10 cellular contexts compared by ENCODE assay signal in genomic region chr1:115839706-115840095, GRCh38. TPM values are rescaled to one million over a fixed set of nuclear protein-coding genes. Genes with fewer than 3 reads are reported as not detected.
DNase-seq lines count a peak whose midpoint lies in the region; ATAC-seq, FAIRE-seq and TF ChIP-seq lines count a peak whose summit lies in the region.
"Had no signal": no experiment of that assay in that cellular context is flagged by ENCODE, and none has a peak within 500 bp of the region (broad histone marks: within the 10 kb centered on the region; RNA-seq: fewer than 3 reads in every experiment).

No MANE protein-coding gene starts in this region.

- no TSS peak for BruUV-seq in A673 (replicated peaks; lab: Mats Ljungman, UMichigan)

- no peak for ATAC-seq in HG02884 (IDR thresholded peaks at IDR 0.05; ENCODE audit: unreplicated experiment)

- no peaks in the 10 kb centered on the region for H3K9me3 ChIP-seq in A673 (ENCODE audit: low read depth, low read length, poor library complexity, severe bottlenecking)
- no peaks in the 10 kb centered on the region for H3K9me3 ChIP-seq in muscle layer of colon (ENCODE audit: low read length)
- no peaks in the 10 kb centered on the region for H3K9me3 ChIP-seq in effector memory CD4-positive, alpha-beta T cell (ENCODE audit: control insufficient read depth, low read length)

- DNase-seq in A673 (ENCODE audit: low spot score) (no peak), HFF-Myc (ENCODE audit: extremely low read depth, low read depth) (no peak), chondrocyte (ENCODE audit: low spot score) (no peak), HTR-8/SVneo (ENCODE audit: insufficient read length, low spot score) (no peak), NCI-H1930 (lab: John Stamatoyannopoulos, UW) (no peak)
- no peak for DNase-seq in effector memory CD4-positive, alpha-beta T cell
- DNase-seq: activated B cell treated with CpG ODN at 0.5 μM for 24 hours had no signal

- H3K36me3 ChIP-seq in A673 (ENCODE audit: insufficient read depth, low read length, poor library complexity, severe bottlenecking) (no peaks in the 10 kb centered on the region), muscle layer of colon (ENCODE audit: insufficient read depth, low read length) (no peaks in the 10 kb centered on the region)
- H3K36me3 ChIP-seq in effector memory CD4-positive, alpha-beta T cell (ENCODE audit: control insufficient read depth, insufficient read depth, low read length) = no peaks in the 10 kb centered on the region

- TF ChIP-seq CTCF in A673 (conservative IDR thresholded peaks at IDR 0.05; ENCODE audit: low read depth, low read length) (no peak), HFF-Myc (IDR thresholded peaks at IDR 0.05; ENCODE audit: low read depth, low read length, missing control alignments) (no peak), chondrocyte (IDR thresholded peaks at IDR 0.05) (no peak)

- peaks cover 2% of the 10 kb centered on the region for H3K9me3 Mint-ChIP-seq in chondrocyte (ENCODE audit: low read depth)
- H3K9me3 Mint-ChIP-seq: activated B cell treated with CpG ODN at 0.5 μM for 24 hours had no signal

- H3K36me3 Mint-ChIP-seq in chondrocyte (ENCODE audit: low read depth) = peaks cover 3% of the 10 kb centered on the region

- H3K9ac ChIP-seq in muscle layer of colon (ENCODE audit: low read length) = no peak overlapping the region

- FAIRE-seq in HTR-8/SVneo (lab: Jason Lieb, UNC) = no peak
- FAIRE-seq: D721Med had no signal

- no peak overlapping the region for H3K27ac Mint-ChIP-seq in chondrocyte (ENCODE audit: unreplicated experiment)
- H3K27ac Mint-ChIP-seq: activated B cell treated with CpG ODN at 0.5 μM for 24 hours had no signal

- H3K4me1 Mint-ChIP-seq in chondrocyte (ENCODE audit: low read depth) = peaks cover 4% of the 10 kb centered on the region

- H3K27ac ChIP-seq in A673 (ENCODE audit: low read depth, low read length, poor library complexity, severe bottlenecking) (no peak overlapping the region), muscle layer of colon (ENCODE audit: low read depth, low read length) (no peak overlapping the region)
- H3K27ac ChIP-seq in effector memory CD4-positive, alpha-beta T cell (ENCODE audit: insufficient read depth, low read length, poor library complexity, severe bottlenecking) = no peak overlapping the region

- H3K27me3 Mint-ChIP-seq in chondrocyte (ENCODE audit: low read depth) = peaks cover 75% of the 10 kb centered on the region

- CTCF ChIA-PET in A673 (lab: Charles Lee) = interaction anchor here (0.5 kb wide), 1 partner anchor 38 kb away, joined by 6 read pairs; no protein-coding TSS in a partner anchor

- H3K4me3 ChIP-seq in A673 (ENCODE audit: low read depth, low read length, poor library complexity, severe bottlenecking) (peak overlapping the region; percentile 30), HFF-Myc (replicated peaks; ENCODE audit: low read depth, low read length) (peak overlapping the region; percentile 24), muscle layer of colon (ENCODE audit: low read depth in 1 of 2, low read length in 2 of 2) (peak overlapping the region; percentile 26 to 49)
- H3K4me3 ChIP-seq in effector memory CD4-positive, alpha-beta T cell (ENCODE audit: insufficient read depth, low read depth, low read length, poor library complexity, severe bottlenecking) = no peak overlapping the region

- POLR2A ChIA-PET in A673 (lab: Charles Lee; ENCODE audit: low non-redundant PET) = no interaction called here

- intact Hi-C loops in A673 (cut with micrococcal nuclease; ENCODE audit: unreplicated experiment) = no loop called here

- H3K4me1 ChIP-seq in A673 (ENCODE audit: insufficient read depth, low read length, poor library complexity, severe bottlenecking) = peaks cover 16% of the 10 kb centered on the region
- H3K4me1 ChIP-seq in muscle layer of colon (ENCODE audit: insufficient read depth, low read length) = peaks cover 20% of the 10 kb centered on the region
- peaks cover 3% of the 10 kb centered on the region for H3K4me1 ChIP-seq in effector memory CD4-positive, alpha-beta T cell (ENCODE audit: control insufficient read depth, insufficient read depth, low read length, poor library complexity, severe bottlenecking)

- H3K27me3 ChIP-seq in A673 (replicated peaks; ENCODE audit: insufficient read depth, low read depth, low read length, poor library complexity) (peaks cover 96% of the 10 kb centered on the region), muscle layer of colon (ENCODE audit: control insufficient read depth in 1 of 2, insufficient read depth in 2 of 2, low read length in 2 of 2) (peaks cover 49 to 65% of the 10 kb centered on the region in 2 donors)
- H3K27me3 ChIP-seq in effector memory CD4-positive, alpha-beta T cell (replicated peaks; ENCODE audit: control insufficient read depth, insufficient read depth, low read length, poor library complexity, severe bottlenecking) = peaks cover 27% of the 10 kb centered on the region

- H3K4me3 Mint-ChIP-seq in chondrocyte (ENCODE audit: unreplicated experiment) = peak overlapping the region; percentile 73

RNA-seq across cellular contexts. Expression of gene NHLH2, which starts 1.2 kb away (rescaled TPM):
- total RNA-seq in A673 (2021) (not detected in 2 replicates), chondrocyte (not detected in 3 replicates)
- total RNA-seq: activated B cell treated with CpG ODN at 0.5 μM for 24 hours had no signal
